In genomic region chr12:108826115-108826806, GRCh38 we compare ENCODE assay signal across 9 cellular contexts. TPM values are rescaled to one million over a fixed set of nuclear protein-coding genes. Genes with fewer than 3 reads are reported as not detected.
DNase-seq lines count a peak whose midpoint lies in the region; ATAC-seq, FAIRE-seq and TF ChIP-seq lines count a peak whose summit lies in the region.
"Had no signal": no experiment of that assay in that cellular context is flagged by ENCODE, and none has a peak within 500 bp of the region (broad histone marks: within the 10 kb centered on the region; RNA-seq: fewer than 3 reads in every experiment).

No MANE protein-coding gene starts in this region.

- DNase-seq in RCC 7860 (ENCODE audit: low spot score) (peak; percentile 89), endothelial cell of umbilical vein (ENCODE audit: low read depth, low spot score) (peak; percentile 98), naive B cell (no peak), NOMO-1 treated with dmso at 0.1 percent for 144 hours (lab: John Stamatoyannopoulos, UW; ENCODE audit: unreplicated experiment) (no peak), NCI-H2081 treated with DMSO at 0.1 percent for 48 hours (lab: John Stamatoyannopoulos, UW) (no peak), NCI-H748 treated with DMSO at 0.1 percent for 48 hours (lab: John Stamatoyannopoulos, UW) (no peak), NCI-H2029 (lab: John Stamatoyannopoulos, UW) (no peak)

- H3K27ac ChIP-seq in endothelial cell of umbilical vein (ENCODE audit: insufficient read depth, low read depth, low read length), result peak overlapping the region; percentile 100

- in situ Hi-C loops in GM18951 (cut with MboI; ENCODE audit: low sequenced_read_pairs, unreplicated experiment), result no loop called here

- peak overlapping the region in 1 of 3 experiments; percentile 49 for H3K4me3 ChIP-seq in endothelial cell of umbilical vein (replicated peaks in 1 of 3; ENCODE audit: insufficient read depth in 1 of 3, low read depth in 1 of 3, low read length in 3 of 3)

- peaks cover 27 to 44% (median 44%) of the 10 kb centered on the region in 3 donors for H3K4me1 Mint-ChIP-seq in naive B cell

- FAIRE-seq in RCC 7860 (lab: Jason Lieb, UNC) (peak; percentile 68), endothelial cell of umbilical vein (lab: Jason Lieb, UNC) (peak; percentile 88)
- FAIRE-seq: TTC549 had no signal

- CTCF ChIA-PET in endothelial cell of umbilical vein (lab: Charles Lee), result interaction anchor here (0.8 to 5.1 kb wide), 13 partner anchors 8 to 267 kb away, joined by 3 to 63 read pairs (median 7); partner anchors contain the start of genes ALKBH2 and SSH1

- peak overlapping the region; percentile 44 to 84 (median 66) for H3K4me3 Mint-ChIP-seq in naive B cell

- H3K36me3 ChIP-seq in endothelial cell of umbilical vein (ENCODE audit: control insufficient read depth in 2 of 2, extremely low read depth in 1 of 2, insufficient read depth in 2 of 2, low read length in 2 of 2), result peaks cover 12 to 19% of the 10 kb centered on the region in 2 experiments

- no peak overlapping the region for H2AFZ ChIP-seq in endothelial cell of umbilical vein (ENCODE audit: low read depth, low read length)

- H4K20me1 ChIP-seq in endothelial cell of umbilical vein (replicated peaks; ENCODE audit: control insufficient read depth, extremely low read depth, insufficient read depth, low read length), result no peaks in the 10 kb centered on the region

- intact Hi-C loops in endothelial cell of umbilical vein (cut with micrococcal nuclease), result loop anchor here (1.0 to 5.0 kb wide), 5 partner anchors 12 to 1734 kb away; partner anchors contain the start of genes CORO1C and CRY1

- H3K27me3 ChIP-seq in endothelial cell of umbilical vein (ENCODE audit: control insufficient read depth in 2 of 2, insufficient read depth in 2 of 2, low read length in 2 of 2), result no peaks in the 10 kb centered on the region

- H3K9ac ChIP-seq in endothelial cell of umbilical vein (replicated peaks; ENCODE audit: extremely low read depth, insufficient read depth, low read length), result peak overlapping the region; percentile 98

- no TSS peak for BruUV-seq in endothelial cell of umbilical vein (replicated peaks; lab: Mats Ljungman, UMichigan)

- ATAC-seq in naive B cell (ENCODE audit: low read depth in 2 of 2), result peak; percentile 20 to 34

- H3K9me3 Mint-ChIP-seq in naive B cell, result no peaks in the 10 kb centered on the region

- peak overlapping the region; percentile 83 for H3K4me2 ChIP-seq in endothelial cell of umbilical vein (ENCODE audit: insufficient read depth, low read length)

- peaks cover 4 to 12% of the 10 kb centered on the region in 2 donors for H3K36me3 Mint-ChIP-seq in naive B cell

- POLR2A ChIA-PET in endothelial cell of umbilical vein (lab: Charles Lee), result interaction anchor here (0.5 to 4.6 kb wide), 11 partner anchors 10 to 137 kb away, joined by 3 to 43 read pairs (median 8); partner anchors contain the start of gene SSH1

- peaks cover 62% of the 10 kb centered on the region for H3K79me2 ChIP-seq in endothelial cell of umbilical vein (ENCODE audit: control insufficient read depth, insufficient read depth, low read length)

- H3K27ac Mint-ChIP-seq in naive B cell, result peak overlapping the region in 5 of 6 donors; percentile 39 to 85 (median 74)

- H3K4me1 ChIP-seq in endothelial cell of umbilical vein (ENCODE audit: control insufficient read depth, extremely low read depth, insufficient read depth, low read length), result peaks cover 71% of the 10 kb centered on the region

- dilution Hi-C loops in endothelial cell of umbilical vein (cut with MboI; ENCODE audit: extremely low pct_ligation_motif_present, low sequenced_read_pairs), result loop anchor here (25.0 kb wide), 1 partner anchor 164 kb away; no protein-coding TSS in a partner anchor

- TF ChIP-seq POLR2A in GM18951 (IDR thresholded peaks at IDR 0.05; ENCODE audit: extremely low read depth, insufficient read depth, insufficient read length) (peak; percentile 30), endothelial cell of umbilical vein (IDR thresholded peaks at IDR 0.05; ENCODE audit: low read depth, low read length) (peak; percentile 31)

- H3K27me3 Mint-ChIP-seq in naive B cell, result no peaks in the 10 kb centered on the region

- H3K9me3 ChIP-seq in endothelial cell of umbilical vein (replicated peaks; ENCODE audit: control insufficient read depth, insufficient read depth, low read length), result no peaks in the 10 kb centered on the region

- no peaks in the 10 kb centered on the region for H3K9me1 ChIP-seq in endothelial cell of umbilical vein (replicated peaks; ENCODE audit: control insufficient read depth, extremely low read depth, insufficient read depth, low read length)

- TF ChIP-seq CTCF in endothelial cell of umbilical vein (IDR thresholded peaks at IDR 0.05; ENCODE audit: extremely low read depth in 1 of 2, insufficient read depth in 1 of 2, low read depth in 1 of 2, low read length in 2 of 2), result peak in 1 of 2 donors; percentile 23

TF ChIP-seq in endothelial cell of umbilical vein, 7 proteins besides CTCF, POLR2A, EP300 and RAD21:
- TF ChIP-seq MYC (IDR thresholded peaks at IDR 0.05; ENCODE audit: low read depth, low read length) (peak; percentile 69), JUN (IDR thresholded peaks at IDR 0.05; ENCODE audit: borderline replicate concordance, insufficient read depth, insufficient read length, low read depth) (peak; percentile 52), GATA2 (IDR thresholded peaks at IDR 0.05; ENCODE audit: insufficient read depth, insufficient read length, low read depth, low read length) (peak; percentile 87), POLR2AphosphoS5 (IDR thresholded peaks at IDR 0.05; ENCODE audit: insufficient read depth, low read depth, low read length) (peak; percentile 89), EZH2 (IDR thresholded peaks at IDR 0.05; ENCODE audit: borderline replicate concordance, low read depth, low read length, severe bottlenecking) (no peak), FOS (IDR thresholded peaks at IDR 0.05; ENCODE audit: borderline replicate concordance, insufficient read depth, low read length) (peak; percentile 85), MAX (IDR thresholded peaks at IDR 0.05; ENCODE audit: insufficient read depth, insufficient read length) (peak; percentile 10)

RNA-seq across cellular contexts. Expression of gene SSH1, which starts 31.1 kb away (rescaled TPM):
- total RNA-seq in endothelial cell of umbilical vein, result 57.5 and 71.4 TPM in 2 replicates
- 20.2 and 20.6 TPM in 2 replicates for polyA plus RNA-seq in endothelial cell of umbilical vein
- 14.9 and 18.6 TPM in 2 replicates for polyA plus RNA-seq in endothelial cell of umbilical vein (2011; cell fraction: cytosol; rRNA removed)
- polyA plus RNA-seq in endothelial cell of umbilical vein (2011; cell fraction: nucleus; rRNA removed), result 81.2 and 96.3 TPM in 2 replicates
- polyA plus RNA-seq in endothelial cell of umbilical vein (2012), result 24.5 and 25.2 TPM in 2 replicates
- polyA minus RNA-seq in endothelial cell of umbilical vein, result 93.7 and 104 TPM in 2 replicates
- polyA minus RNA-seq in endothelial cell of umbilical vein (2011; cell fraction: cytosol; rRNA and poly(A)+ RNA removed), result 11.3 TPM
- 107 and 110 TPM in 2 replicates for polyA minus RNA-seq in endothelial cell of umbilical vein (2011; cell fraction: nucleus; rRNA and poly(A)+ RNA removed)
- polyA plus RNA-seq in naive B cell (ENCODE audit: low read depth in 6 of 6), result 10 to 100 TPM in 2 of 6 donors, 1 to 10 TPM in 3, not detected in 1; 5.1 to 16.6 (median 5.8) TPM

RNA-seq across cellular contexts. Expression of gene DAO, which starts 53.6 kb away (rescaled TPM):
- total RNA-seq in endothelial cell of umbilical vein, result not detected in 2 replicates
- not detected in 2 replicates for polyA plus RNA-seq in endothelial cell of umbilical vein
- not detected in 2 replicates for polyA plus RNA-seq in endothelial cell of umbilical vein (2011; cell fraction: cytosol; rRNA removed)
- polyA plus RNA-seq in endothelial cell of umbilical vein (2011; cell fraction: nucleus; rRNA removed), result not detected in 2 replicates
- not detected in 2 replicates for polyA plus RNA-seq in endothelial cell of umbilical vein (2012)
- polyA minus RNA-seq in endothelial cell of umbilical vein, result not detected in 2 replicates
- polyA minus RNA-seq in endothelial cell of umbilical vein (2011; cell fraction: cytosol; rRNA and poly(A)+ RNA removed), result not detected
- not detected in 2 replicates for polyA minus RNA-seq in endothelial cell of umbilical vein (2011; cell fraction: nucleus; rRNA and poly(A)+ RNA removed)
- polyA plus RNA-seq in naive B cell (ENCODE audit: low read depth in 6 of 6), result not detected

Comparison
In these comparisons a context has a peak if more than half of its experiments do, and no peak if none do; other contexts are left out.
1. DNase-seq: peak in RCC 7860 (single experiment) and endothelial cell of umbilical vein (single experiment); none in naive B cell (single experiment), NOMO-1 treated with dmso at 0.1 percent for 144 hours (single experiment), NCI-H2081 treated with DMSO at 0.1 percent for 48 hours (single experiment), NCI-H748 treated with DMSO at 0.1 percent for 48 hours (single experiment) and NCI-H2029 (single experiment).